Comparison of ENCODE assay signal across 8 cellular contexts in genomic region chr17:1179112-1179634, GRCh38. TPM values are rescaled to one million over a fixed set of nuclear protein-coding genes. Genes with fewer than 3 reads are reported as not detected.
A peak's percentile ranks its signal among the peaks of the same experiment; 100 is the strongest.
DNase-seq lines count a peak whose midpoint lies in the region; ATAC-seq and TF ChIP-seq lines count a peak whose summit lies in the region.

No MANE protein-coding gene starts in this region.

- intact Hi-C loops in psoas muscle (cut with DNase I), result no loop called here

- DNase-seq in GM06990 (ENCODE audit: extremely low read depth, insufficient read length) (no peak), fibroblast of the aortic adventitia (ENCODE audit: low read depth) (no peak), psoas muscle (no peak), foreskin keratinocyte (no peak), NCI-H1105 (lab: John Stamatoyannopoulos, UW) (no peak)

- H3K36me3 ChIP-seq in GM06990 (ENCODE audit: control insufficient read depth, insufficient read depth, low read length), result no peaks in the 10 kb centered on the region
- no peaks in the 10 kb centered on the region for H3K36me3 ChIP-seq in psoas muscle (ENCODE audit: insufficient read depth in 1 of 2, low read depth in 1 of 2)

- TF ChIP-seq CTCF in GM06990 (IDR thresholded peaks at IDR 0.05; ENCODE audit: insufficient read depth, low read length, poor library complexity, severe bottlenecking), result no peak
- no peak for TF ChIP-seq CTCF in VCaP (conservative IDR thresholded peaks at IDR 0.05)
- TF ChIP-seq CTCF in fibroblast of the aortic adventitia (IDR thresholded peaks at IDR 0.05; ENCODE audit: insufficient read depth, low read length), result no peak
- no peak for TF ChIP-seq CTCF in psoas muscle (IDR thresholded peaks at IDR 0.05)
- TF ChIP-seq CTCF in foreskin keratinocyte (conservative IDR thresholded peaks at IDR 0.05), result no peak

- ATAC-seq in psoas muscle (peak in 3 of 4 donors; percentile 10 to 21 (median 12)), HG02588 (IDR thresholded peaks at IDR 0.05; ENCODE audit: unreplicated experiment) (no peak), foreskin keratinocyte (no peak), GM19035 (IDR thresholded peaks at IDR 0.05; ENCODE audit: unreplicated experiment) (no peak)

- H3K9me3 ChIP-seq in psoas muscle, result no peaks in the 10 kb centered on the region

- H3K27me3 ChIP-seq in GM06990 (replicated peaks; ENCODE audit: control insufficient read depth, insufficient read depth, low read length) (no peaks in the 10 kb centered on the region), psoas muscle (ENCODE audit: insufficient read depth in 3 of 3, low read length in 2 of 3) (peaks cover 0 to 48% (median 3%) of the 10 kb centered on the region in 3 donors), foreskin keratinocyte (peaks cover 53% of the 10 kb centered on the region)

- H3K4me3 ChIP-seq in GM06990 (replicated peaks; ENCODE audit: low read depth, low read length) (peak overlapping the region; percentile 76), fibroblast of the aortic adventitia (ENCODE audit: low read depth, low read length) (peak overlapping the region; percentile 81), psoas muscle (peak overlapping the region; percentile 69)

- WGBS in psoas muscle, 3 donors, result 0 to 1% (median 1%) methylated on average over 26 to 47 of the region's 47 CpGs

- peak overlapping the region; percentile 58; the same call in 1 of the 2 replicates for H3K27ac ChIP-seq in VCaP
- H3K27ac ChIP-seq in psoas muscle, result no peak overlapping the region
- no peak overlapping the region for H3K27ac ChIP-seq in foreskin keratinocyte

- no peaks in the 10 kb centered on the region for H3K4me1 ChIP-seq in psoas muscle
- no peaks in the 10 kb centered on the region for H3K4me1 ChIP-seq in foreskin keratinocyte

RNA-seq across cellular contexts. Expression of gene ABR, which starts 0.6 kb away (rescaled TPM):
- total RNA-seq in fibroblast of the aortic adventitia (ENCODE audit: low replicate concordance) (76.8 and 83.1 TPM in 2 replicates), psoas muscle (10 to 100 TPM in 3 of 4 donors, 1 to 10 TPM in 1; 9.8 to 25.4 (median 16.2) TPM), foreskin keratinocyte (41.3 and 60.1 TPM in 2 replicates)
- polyA plus RNA-seq in psoas muscle (1 to 10 TPM; 5.8 to 8.5 (median 8.1) TPM), foreskin keratinocyte (23.1 and 31.7 TPM in 2 replicates)

Comparison
In these comparisons a context has a peak if more than half of its experiments do, and no peak if none do; other contexts are left out.
1. ATAC-seq: peak in psoas muscle (3 of 4); none in HG02588 (single experiment), foreskin keratinocyte (single experiment) and GM19035 (single experiment).
2. Peak in every context shown above with its lines, with median percentiles within 50 percentile points of each other: H3K4me3 ChIP-seq.